5 cellular contexts compared by ENCODE assay signal in genomic region chr14:104661783-104662182, GRCh38. TPM values are rescaled to one million over a fixed set of nuclear protein-coding genes. Genes with fewer than 3 reads are reported as not detected.
"Had no signal": no experiment of that assay in that cellular context is flagged by ENCODE, and none has a peak within 500 bp of the region (broad histone marks: within the 10 kb centered on the region; RNA-seq: fewer than 3 reads in every experiment).

No MANE protein-coding gene starts in this region.

RNA-seq across cellular contexts. Expression of gene TMEM179, which starts 57.2 kb away (rescaled TPM):
- total RNA-seq: activated CD8-positive, alpha-beta T cell treated with anti-CD3 and anti-CD28 coated beads, Interleukin-2, amount 10 ng/mL, durations not matched to agents 7 days and 5 days; activated naive CD8-positive, alpha-beta T cell treated with anti-CD3 and anti-CD28 coated beads, Interleukin-2, amount 10 ng/mL, durations not matched to agents 7 days and 5 days; ascending aorta; LHCN-M2; Right ventricle myocardium superior had no signal
